19 cellular contexts compared by ENCODE assay signal in genomic region chr1:3776231-3777030, GRCh38. TPM values are rescaled to one million over a fixed set of nuclear protein-coding genes. Genes with fewer than 3 reads are reported as not detected.
DNase-seq lines count a peak whose midpoint lies in the region; ATAC-seq and TF ChIP-seq lines count a peak whose summit lies in the region.
"Had no signal": no experiment of that assay in that cellular context is flagged by ENCODE, and none has a peak within 500 bp of the region (broad histone marks: within the 10 kb centered on the region; RNA-seq: fewer than 3 reads in every experiment).

No MANE protein-coding gene starts in this region.

- peak overlapping the region in 1 of 2 experiments; percentile 53 for H3K14ac ChIP-seq in mesenchymal stem cell (ENCODE audit: low read length in 2 of 2)

- no peak overlapping the region for H3K4ac ChIP-seq in mesenchymal stem cell (ENCODE audit: low read depth in 1 of 2, low read length in 2 of 2)

- peak overlapping the region in 1 of 2 experiments; percentile 71 for H3K18ac ChIP-seq in mesenchymal stem cell (ENCODE audit: low read depth in 1 of 2, low read length in 2 of 2)

- no peaks in the 10 kb centered on the region for H3K9me3 ChIP-seq in CD4-positive, alpha-beta T cell (ENCODE audit: control insufficient read depth, low read length)
- H3K9me3 ChIP-seq in HEK293 (ENCODE audit: control insufficient read depth, insufficient read depth, low read depth, low read length) (no peaks in the 10 kb centered on the region), RWPE2 (ENCODE audit: severe bottlenecking) (no peaks in the 10 kb centered on the region), mesenchymal stem cell (ENCODE audit: control insufficient read depth, low read length) (no peaks in the 10 kb centered on the region), breast epithelium (no peaks in the 10 kb centered on the region)
- H3K9me3 ChIP-seq: testis had no signal

- POLR2A ChIA-PET in CD4-positive, alpha-beta T cell (lab: Charles Lee) = no interaction called here
- POLR2A ChIA-PET in HEK293 (lab: Yijun Ruan, JAX) = interaction anchor here (1.0 to 2.0 kb wide), 4 partner anchors 15 to 20 kb away, joined by 3 to 7 read pairs (median 4); partner anchors contain the start of gene LRRC47

- H2AFZ ChIP-seq in mesenchymal stem cell (ENCODE audit: low read depth, low read length) = no peak overlapping the region

- peak; percentile 13 for TF ChIP-seq CTCF in CD4-positive, alpha-beta T cell (IDR thresholded peaks at IDR 0.05)
- no peak for TF ChIP-seq CTCF in HEK293 (tag by site-specific recombination; IDR thresholded peaks at IDR 0.05)
- TF ChIP-seq CTCF in RWPE2 (IDR thresholded peaks at IDR 0.05; ENCODE audit: poor library complexity, severe bottlenecking) = peak; percentile 25
- no peak for TF ChIP-seq CTCF in breast epithelium (IDR thresholded peaks at IDR 0.05)

- no peak overlapping the region for H2AK5ac ChIP-seq in mesenchymal stem cell (ENCODE audit: low read length, severe bottlenecking)

- H3K4me1 Mint-ChIP-seq in CD4-positive, alpha-beta T cell (ENCODE audit: low read depth) = peaks cover 5% of the 10 kb centered on the region

- no peak overlapping the region for H3K9ac ChIP-seq in mesenchymal stem cell (ENCODE audit: low read length)

- peak overlapping the region; percentile 12 for H3K27ac Mint-ChIP-seq in CD4-positive, alpha-beta T cell

- peak overlapping the region in 1 of 2 experiments; percentile 91 for H2BK12ac ChIP-seq in mesenchymal stem cell (ENCODE audit: low read length in 2 of 2)

- intact Hi-C loops in CD4-positive, alpha-beta T cell (cut with DNase I, micrococcal nuclease) = loop anchor here in 1 of 2 experiments (10.0 kb wide), 1 partner anchor 1252 kb away; the partner anchor contains the start of gene PANK4
- intact Hi-C loops in breast epithelium (cut with DNase I; ENCODE audit: low total_unique reads) = no loop called here

- H3K4me3 ChIP-seq in HEK293 (ENCODE audit: low read depth, low read length) = no peak overlapping the region
- no peak overlapping the region for H3K4me3 ChIP-seq in RWPE2 (ENCODE audit: severe bottlenecking)
- H3K4me3 ChIP-seq in mesenchymal stem cell (ENCODE audit: insufficient read depth in 1 of 2, low read depth in 1 of 2, low read length in 2 of 2) = no peak overlapping the region
- no peak overlapping the region for H3K4me3 ChIP-seq in breast epithelium
- H3K4me3 ChIP-seq: testis had no signal

- H3K27ac ChIP-seq in CD4-positive, alpha-beta T cell (ENCODE audit: low read depth, low read length) = no peak overlapping the region
- H3K27ac ChIP-seq in HEK293 (ENCODE audit: extremely low read depth, low read depth, low read length) = no peak overlapping the region
- H3K27ac ChIP-seq in RWPE2 (ENCODE audit: poor library complexity, severe bottlenecking) = no peak overlapping the region
- H3K27ac ChIP-seq in mesenchymal stem cell (ENCODE audit: low read length, poor library complexity, severe bottlenecking) = no peak overlapping the region
- H3K27ac ChIP-seq in breast epithelium = no peak overlapping the region

- H4K91ac ChIP-seq in mesenchymal stem cell (ENCODE audit: low read length) = peak overlapping the region; percentile 2

- no peaks in the 10 kb centered on the region for H3K27me3 ChIP-seq in CD4-positive, alpha-beta T cell (ENCODE audit: control insufficient read depth, insufficient read depth, low read length)
- H3K27me3 ChIP-seq in RWPE2 (ENCODE audit: insufficient read depth, poor library complexity, severe bottlenecking) = no peaks in the 10 kb centered on the region
- peaks cover 0 to 8% of the 10 kb centered on the region in 2 experiments for H3K27me3 ChIP-seq in mesenchymal stem cell (ENCODE audit: control insufficient read depth in 1 of 2, insufficient read depth in 1 of 2, low read length in 2 of 2)
- no peaks in the 10 kb centered on the region for H3K27me3 ChIP-seq in breast epithelium
- H3K27me3 ChIP-seq: testis had no signal

- H3K36me3 Mint-ChIP-seq in CD4-positive, alpha-beta T cell (ENCODE audit: low read depth) = peaks cover 22% of the 10 kb centered on the region

- H3K27me3 Mint-ChIP-seq in CD4-positive, alpha-beta T cell = no peaks in the 10 kb centered on the region

- 91% methylated on average over 21 of the region's 21 CpGs for WGBS in mesenchymal stem cell

- no peak for TF ChIP-seq POLR2A in breast epithelium (IDR thresholded peaks at IDR 0.05)

- H3K4me1 ChIP-seq in HEK293 (ENCODE audit: control insufficient read depth, insufficient read depth, low read length) (no peaks in the 10 kb centered on the region), RWPE2 (ENCODE audit: insufficient read depth, poor library complexity, severe bottlenecking) (no peaks in the 10 kb centered on the region), mesenchymal stem cell (ENCODE audit: control insufficient read depth, insufficient read depth, low read depth, low read length) (peaks cover 62% of the 10 kb centered on the region), breast epithelium (peaks cover 10 to 15% of the 10 kb centered on the region in 2 donors)

- peak overlapping the region; percentile 7 for H3K4me3 Mint-ChIP-seq in CD4-positive, alpha-beta T cell

- CTCF ChIA-PET in CD4-positive, alpha-beta T cell (lab: Charles Lee) = interaction anchor here (0.6 to 1.5 kb wide), 8 partner anchors 11 to 81 kb away, joined by 3 to 16 read pairs (median 4); partner anchors contain the start of genes CEP104, DFFB and LRRC47
- CTCF ChIA-PET in HEK293 (lab: Yijun Ruan, JAX) = interaction anchor here (0.6 to 2.0 kb wide), 7 partner anchors 9 to 353 kb away, joined by 3 to 10 read pairs (median 3); no protein-coding TSS in a partner anchor

- H3K4me2 ChIP-seq in mesenchymal stem cell (ENCODE audit: low read length, poor library complexity, severe bottlenecking) = no peak overlapping the region

- H3K36me3 ChIP-seq in HEK293 (ENCODE audit: control insufficient read depth in 2 of 2, insufficient read depth in 1 of 2, low read length in 2 of 2) (peaks cover 2 to 36% of the 10 kb centered on the region in 2 experiments), RWPE2 (ENCODE audit: low read depth) (peaks cover 14% of the 10 kb centered on the region), mesenchymal stem cell (ENCODE audit: control insufficient read depth in 1 of 2, insufficient read depth in 2 of 2, low read depth in 1 of 2, low read length in 2 of 2) (peaks cover 33 to 44% of the 10 kb centered on the region in 2 experiments), breast epithelium (peaks cover 7% of the 10 kb centered on the region)

- no peak for ATAC-seq in CD4-positive, alpha-beta T cell (ENCODE audit: poor library complexity)
- ATAC-seq in RWPE2 (ENCODE audit: low read depth) = no peak
- no peak for ATAC-seq in GM21717 (IDR thresholded peaks at IDR 0.05; ENCODE audit: unreplicated experiment)
- no peak for ATAC-seq in GM18907 (IDR thresholded peaks at IDR 0.05; ENCODE audit: unreplicated experiment)

- no peak overlapping the region for H2BK120ac ChIP-seq in mesenchymal stem cell (ENCODE audit: low read depth, low read length)

- peaks cover 15% of the 10 kb centered on the region for H3K79me1 ChIP-seq in mesenchymal stem cell (replicated peaks; ENCODE audit: low read length, poor library complexity, severe bottlenecking)

- no peak overlapping the region for H3K23ac ChIP-seq in mesenchymal stem cell (ENCODE audit: low read length in 2 of 2)

- H3K9me3 Mint-ChIP-seq in CD4-positive, alpha-beta T cell = no peaks in the 10 kb centered on the region
- H3K9me3 Mint-ChIP-seq: nephron had no signal

- no peak overlapping the region for H2BK15ac ChIP-seq in mesenchymal stem cell (ENCODE audit: low read depth, poor library complexity, severe bottlenecking)

- H2BK5ac ChIP-seq in mesenchymal stem cell (ENCODE audit: low read depth, low read length, poor library complexity, severe bottlenecking) = no peak overlapping the region

- H4K8ac ChIP-seq in mesenchymal stem cell (ENCODE audit: low read length) = no peak overlapping the region

- DNase-seq in CD4-positive, alpha-beta T cell = no peak
- no peak for DNase-seq in RWPE2 (ENCODE audit: low spot score)
- no peak for DNase-seq in mesenchymal stem cell
- DNase-seq in breast epithelium (ENCODE audit: low spot score in 2 of 2) = no peak
- no peak for DNase-seq in NCI-H82 (lab: John Stamatoyannopoulos, UW)
- DNase-seq: NCI-H2029; NK-92 treated with Interleukin-12 subunit alpha and Interleukin-12 subunit beta, amount 100 ng/mL, for 24 hours had no signal

TF ChIP-seq in HEK293, 187 proteins besides CTCF, POLR2A, EP300 and RAD21 (continues in another document):
- 0 out of 2 replicates have a peak, but pooled peaks have one; percentile 12 for TF ChIP-seq ZNF335 (tag by site-specific recombination; conservative IDR thresholded peaks at IDR 0.05)
- no peak for TF ChIP-seq ZNF202 (tag by site-specific recombination; IDR thresholded peaks at IDR 0.05; ENCODE audit: borderline replicate concordance)
- TF ChIP-seq ZNF768 (tag by site-specific recombination; IDR thresholded peaks at IDR 0.05) = peak; percentile 85; the same call in 1 of the 2 replicates
- TF ChIP-seq ZNF830 (tag by site-specific recombination; IDR thresholded peaks at IDR 0.05; ENCODE audit: low read depth) = no peak
- TF ChIP-seq KLF7 (tag by site-specific recombination; IDR thresholded peaks at IDR 0.05; ENCODE audit: borderline replicate concordance) = 0 out of 2 replicates have a peak, but pooled peaks have one; percentile 3
- TF ChIP-seq ZNF211 (tag by site-specific recombination; IDR thresholded peaks at IDR 0.05; ENCODE audit: low read depth) = no peak
- TF ChIP-seq ZNF747 (tag by site-specific recombination; IDR thresholded peaks at IDR 0.05) = no peak
- no peak for TF ChIP-seq ZNF221 (tag by site-specific recombination; IDR thresholded peaks at IDR 0.05; ENCODE audit: borderline replicate concordance)
- TF ChIP-seq MEIS1 (CRISPR knock-in tag; IDR thresholded peaks at IDR 0.05; ENCODE audit: borderline replicate concordance) = no peak
- TF ChIP-seq ZNF580 (tag by site-specific recombination; IDR thresholded peaks at IDR 0.05) = no peak

RNA-seq across cellular contexts. Expression of gene SMIM1, which starts 3.9 kb away (rescaled TPM):
- total RNA-seq in CD4-positive, alpha-beta T cell = 1 to 10 TPM; 1.8 to 2.6 TPM
- 13.1 TPM for polyA plus RNA-seq in mesenchymal stem cell (2013, experiment 1 of 2)
- polyA plus RNA-seq in mesenchymal stem cell (2013, experiment 2 of 2) = 13.9 TPM
- 1 to 10 TPM; 1.3 to 4.7 (median 4.6) TPM for total RNA-seq in breast epithelium
- total RNA-seq: frontal cortex, M059J had no signal

RNA-seq across cellular contexts. Expression of gene LRRC47, which starts 19.9 kb away (rescaled TPM):
- total RNA-seq in CD4-positive, alpha-beta T cell = 10 to 100 TPM; 30.1 to 32.0 TPM
- 17.1 TPM for polyA plus RNA-seq in mesenchymal stem cell (2013, experiment 1 of 2)
- 18.0 TPM for polyA plus RNA-seq in mesenchymal stem cell (2013, experiment 2 of 2)
- total RNA-seq in breast epithelium = 10 to 100 TPM; 31.5 to 34.2 (median 34.2) TPM

RNA-seq across cellular contexts. Expression of gene CCDC27, which starts 24.2 kb away (rescaled TPM):
- not detected for total RNA-seq in CD4-positive, alpha-beta T cell
- polyA plus RNA-seq in mesenchymal stem cell (2013, experiment 1 of 2) = not detected
- not detected for polyA plus RNA-seq in mesenchymal stem cell (2013, experiment 2 of 2)
- not detected for total RNA-seq in breast epithelium
- total RNA-seq: endothelial cell of umbilical vein, frontal cortex, HT1080, lung microvascular endothelial cell, M059J had no signal
- polyA plus RNA-seq: adipose tissue, endothelial cell of umbilical vein, right cardiac atrium had no signal

Comparison
In these comparisons a context has a peak if more than half of its experiments do, and no peak if none do; other contexts are left out.
1. CTCF ChIP-seq: peak in CD4-positive, alpha-beta T cell (single experiment) and RWPE2 (single experiment); none in HEK293 (single experiment) and breast epithelium (0 of 3).